ENCODE assay signal across 1 cellular context in the genomic region with DNA sequence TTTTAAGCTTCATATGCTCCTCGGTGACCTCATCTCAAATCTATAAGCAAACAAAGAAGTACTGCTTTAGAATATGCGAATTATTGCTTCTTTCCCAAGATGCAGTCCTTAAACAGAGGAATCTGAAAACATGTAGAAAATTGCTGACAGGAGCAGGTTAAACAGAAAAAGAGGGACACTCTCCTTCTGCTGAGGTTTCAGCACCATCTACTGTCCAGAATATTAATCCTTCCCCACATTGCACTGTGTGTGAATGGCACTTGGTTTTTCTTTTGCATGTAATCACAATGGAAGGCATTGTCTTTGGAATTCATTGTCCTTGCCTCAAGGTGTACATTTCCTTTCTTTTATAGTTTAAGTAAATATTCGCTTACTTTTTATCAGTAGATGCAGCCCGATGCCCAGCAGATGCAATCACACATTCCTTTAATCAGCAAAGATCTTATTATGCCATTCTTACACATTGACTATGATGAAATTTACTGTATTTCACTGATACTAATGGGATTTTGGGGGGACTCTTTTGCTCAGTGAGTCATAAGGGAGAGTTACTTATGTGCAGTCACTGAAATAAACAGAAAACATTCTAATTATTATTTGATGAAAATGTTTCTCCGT.
TF ChIP-seq lines count a peak whose summit lies in the region.

No MANE protein-coding gene starts in this region.

TF ChIP-seq in GM23338, 12 proteins besides CTCF, POLR2A, EP300 and RAD21 (continued from another document):
- TF ChIP-seq, protein P1, sequence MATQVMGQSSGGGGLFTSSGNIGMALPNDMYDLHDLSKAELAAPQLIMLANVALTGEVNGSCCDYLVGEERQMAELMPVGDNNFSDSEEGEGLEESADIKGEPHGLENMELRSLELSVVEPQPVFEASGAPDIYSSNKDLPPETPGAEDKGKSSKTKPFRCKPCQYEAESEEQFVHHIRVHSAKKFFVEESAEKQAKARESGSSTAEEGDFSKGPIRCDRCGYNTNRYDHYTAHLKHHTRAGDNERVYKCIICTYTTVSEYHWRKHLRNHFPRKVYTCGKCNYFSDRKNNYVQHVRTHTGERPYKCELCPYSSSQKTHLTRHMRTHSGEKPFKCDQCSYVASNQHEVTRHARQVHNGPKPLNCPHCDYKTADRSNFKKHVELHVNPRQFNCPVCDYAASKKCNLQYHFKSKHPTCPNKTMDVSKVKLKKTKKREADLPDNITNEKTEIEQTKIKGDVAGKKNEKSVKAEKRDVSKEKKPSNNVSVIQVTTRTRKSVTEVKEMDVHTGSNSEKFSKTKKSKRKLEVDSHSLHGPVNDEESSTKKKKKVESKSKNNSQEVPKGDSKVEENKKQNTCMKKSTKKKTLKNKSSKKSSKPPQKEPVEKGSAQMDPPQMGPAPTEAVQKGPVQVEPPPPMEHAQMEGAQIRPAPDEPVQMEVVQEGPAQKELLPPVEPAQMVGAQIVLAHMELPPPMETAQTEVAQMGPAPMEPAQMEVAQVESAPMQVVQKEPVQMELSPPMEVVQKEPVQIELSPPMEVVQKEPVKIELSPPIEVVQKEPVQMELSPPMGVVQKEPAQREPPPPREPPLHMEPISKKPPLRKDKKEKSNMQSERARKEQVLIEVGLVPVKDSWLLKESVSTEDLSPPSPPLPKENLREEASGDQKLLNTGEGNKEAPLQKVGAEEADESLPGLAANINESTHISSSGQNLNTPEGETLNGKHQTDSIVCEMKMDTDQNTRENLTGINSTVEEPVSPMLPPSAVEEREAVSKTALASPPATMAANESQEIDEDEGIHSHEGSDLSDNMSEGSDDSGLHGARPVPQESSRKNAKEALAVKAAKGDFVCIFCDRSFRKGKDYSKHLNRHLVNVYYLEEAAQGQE (IDR thresholded peaks at IDR 0.05; ENCODE audit: unreplicated experiment) = no peak
- no peak for TF ChIP-seq ZNF114 (CRISPR knock-in tag; IDR thresholded peaks at IDR 0.05)
- TF ChIP-seq CREB1 (CRISPR knock-in tag; IDR thresholded peaks at IDR 0.05; ENCODE audit: low read depth) = no peak
- no peak for TF ChIP-seq EZH2 (IDR thresholded peaks at IDR 0.05; ENCODE audit: low read depth, unreplicated experiment)
- TF ChIP-seq, protein P2, sequence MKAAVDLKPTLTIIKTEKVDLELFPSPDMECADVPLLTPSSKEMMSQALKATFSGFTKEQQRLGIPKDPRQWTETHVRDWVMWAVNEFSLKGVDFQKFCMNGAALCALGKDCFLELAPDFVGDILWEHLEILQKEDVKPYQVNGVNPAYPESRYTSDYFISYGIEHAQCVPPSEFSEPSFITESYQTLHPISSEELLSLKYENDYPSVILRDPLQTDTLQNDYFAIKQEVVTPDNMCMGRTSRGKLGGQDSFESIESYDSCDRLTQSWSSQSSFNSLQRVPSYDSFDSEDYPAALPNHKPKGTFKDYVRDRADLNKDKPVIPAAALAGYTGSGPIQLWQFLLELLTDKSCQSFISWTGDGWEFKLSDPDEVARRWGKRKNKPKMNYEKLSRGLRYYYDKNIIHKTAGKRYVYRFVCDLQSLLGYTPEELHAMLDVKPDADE (IDR thresholded peaks at IDR 0.05) = no peak
- no peak for TF ChIP-seq EZH2phosphoT487 (IDR thresholded peaks at IDR 0.05; ENCODE audit: unreplicated experiment)
